12 cellular contexts compared by ENCODE assay signal in the genomic region with DNA sequence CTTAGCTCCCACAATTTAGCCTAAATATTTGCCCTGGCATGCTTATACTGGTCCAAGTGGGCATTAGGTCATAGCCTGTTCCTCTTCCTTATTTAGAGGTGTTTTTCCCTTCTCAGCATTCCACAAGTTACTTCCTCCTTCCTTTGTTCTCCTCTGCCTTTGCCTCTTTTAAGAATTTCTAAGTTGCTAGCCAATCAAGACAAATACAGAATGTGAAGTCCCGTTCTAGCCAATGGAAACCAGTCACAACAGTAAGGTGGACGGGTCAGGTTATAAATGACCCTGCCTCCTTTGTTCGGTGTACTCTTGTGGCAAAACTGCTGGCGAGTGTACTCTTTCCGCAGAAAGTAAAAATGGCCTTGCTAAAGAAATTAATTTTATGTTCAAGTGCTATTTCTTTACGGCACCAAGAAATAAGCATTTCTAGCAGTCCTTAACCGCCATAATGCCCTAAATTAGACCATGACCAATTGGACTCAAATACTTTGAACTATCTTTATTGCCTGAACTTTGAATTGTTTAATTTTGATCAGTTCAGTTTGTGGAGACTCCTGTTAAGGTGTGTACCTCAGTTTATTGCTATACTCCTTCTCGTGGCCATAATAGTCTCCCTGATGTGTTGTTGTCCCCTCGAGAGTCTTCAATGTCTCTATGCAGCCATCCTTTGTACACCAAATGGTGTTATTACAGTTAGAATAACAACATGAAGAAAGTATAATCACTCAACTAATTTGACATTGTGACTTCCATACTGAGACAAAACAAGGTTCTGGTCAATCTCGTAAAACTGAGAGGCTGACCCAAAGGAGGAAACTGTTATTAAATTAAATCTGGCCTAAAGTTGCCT. TPM values are rescaled to one million over a fixed set of nuclear protein-coding genes. Genes with fewer than 3 reads are reported as not detected.
DNase-seq lines count a peak whose midpoint lies in the region; ATAC-seq and TF ChIP-seq lines count a peak whose summit lies in the region.
"Had no signal": no experiment of that assay in that cellular context is flagged by ENCODE, and none has a peak within 500 bp of the region (broad histone marks: within the 10 kb centered on the region; RNA-seq: fewer than 3 reads in every experiment).

No MANE protein-coding gene starts in this region.

- in situ Hi-C loops in KBM-7 (cut with MboI; ENCODE audit: low pct_unique_long_range_greater_than_20kb, low sequenced_read_pairs): no loop called here

- H3K27ac Mint-ChIP-seq in natural killer cell: peak overlapping the region in 1 of 2 donors; percentile 94

- no peak overlapping the region for H3K4me3 ChIP-seq in BLaER1
- peak overlapping the region; percentile 75 for H3K4me3 ChIP-seq in colonic mucosa
- H3K4me3 ChIP-seq: lung had no signal

- H4K20me1 ChIP-seq in BLaER1: peaks cover 27% of the 10 kb centered on the region

- TF ChIP-seq CTCF in colonic mucosa (IDR thresholded peaks at IDR 0.05) (no peak), natural killer cell (IDR thresholded peaks at IDR 0.05) (no peak)

- intact Hi-C loops in colonic mucosa (cut with DNase I): loop anchor here (5.0 kb wide), 1 partner anchor 56 kb away; a partner anchor contains a TSS
- intact Hi-C loops in natural killer cell (cut with micrococcal nuclease): loop anchor here (5.0 kb wide), 1 partner anchor 266 kb away; a partner anchor contains a TSS

- H3K27me3 ChIP-seq in BLaER1 (no peaks in the 10 kb centered on the region), colonic mucosa (no peaks in the 10 kb centered on the region)

- H3K36me3 Mint-ChIP-seq in natural killer cell: no peaks in the 10 kb centered on the region

- H3K9me3 ChIP-seq in BLaER1 (no peaks in the 10 kb centered on the region), colonic mucosa (no peaks in the 10 kb centered on the region)

- DNase-seq in KBM-7 (peak; percentile 58), colonic mucosa (peak; percentile 37), natural killer cell (no peak), NCI-H1436 (lab: John Stamatoyannopoulos, UW) (no peak), germinal center (ENCODE audit: low spot score) (no peak), 8988T (no peak), inferior parietal cortex (ENCODE audit: extremely low spot score) (no peak)
- DNase-seq: NCI-H187 had no signal

- H3K27ac ChIP-seq in BLaER1 (no peak overlapping the region), colonic mucosa (peak overlapping the region; percentile 80)

- H3K9me3 Mint-ChIP-seq in natural killer cell: no peaks in the 10 kb centered on the region
- H3K9me3 Mint-ChIP-seq: T-helper 1 cell treated with Interleukin-12 subunit alpha and Interleukin-12 subunit beta and Interleukin-4 antibody, amounts not matched to agents 30 μg/mL and 1 μg/mL, for 36 hours had no signal

- peaks cover 23 to 24% of the 10 kb centered on the region in 2 donors for H3K4me1 Mint-ChIP-seq in natural killer cell

- no peak overlapping the region for H3K9ac ChIP-seq in BLaER1
- H3K9ac ChIP-seq in colonic mucosa (ENCODE audit: low read depth in 2 of 2, low read length in 2 of 2): peak overlapping the region in 1 of 2 donors; percentile 93

- H3K4me2 ChIP-seq in BLaER1: 0 out of 2 replicates have a peak overlapping the region, but pooled peaks have one; percentile 88

- H3K27me3 Mint-ChIP-seq in natural killer cell (ENCODE audit: low read depth in 2 of 2): no peaks in the 10 kb centered on the region

- peak overlapping the region; percentile 45 for H3K4me3 Mint-ChIP-seq in natural killer cell

- H3K36me3 ChIP-seq in BLaER1 (no peaks in the 10 kb centered on the region), colonic mucosa (no peaks in the 10 kb centered on the region)

- peaks cover 34% of the 10 kb centered on the region for H3K4me1 ChIP-seq in BLaER1
- H3K4me1 ChIP-seq in colonic mucosa: peaks cover 4% of the 10 kb centered on the region

- no peak for ATAC-seq in natural killer cell
- ATAC-seq: sciatic nerve had no signal

RNA-seq across cellular contexts. Expression of a gene that starts 1.6 kb away (rescaled TPM):
- total RNA-seq in colonic mucosa: 100 to 1,000 TPM; 121 to 213 TPM
- 10 to 100 TPM in 2 of 3 donors, 1 to 10 TPM in 1; 9.1 to 16.5 (median 14.4) TPM for total RNA-seq in natural killer cell

RNA-seq across cellular contexts. Expression of a gene that starts 56.8 kb away (rescaled TPM):
- total RNA-seq in colonic mucosa: 1 to 10 TPM; 2.4 to 4.2 TPM
- total RNA-seq in natural killer cell: 1 to 10 TPM; 2.5 to 4.5 (median 3.4) TPM

Comparison
In these comparisons a context has a peak if more than half of its experiments do, and no peak if none do; other contexts are left out.
1. DNase-seq: peak in KBM-7 (single experiment) and colonic mucosa (single experiment); none in natural killer cell (single experiment), NCI-H1436 (single experiment), germinal center (single experiment), 8988T (single experiment) and inferior parietal cortex (single experiment).
2. RNA of a gene that starts 1.6 kb away (total RNA-seq): 121 to 213 TPM in colonic mucosa; 9.1 to 16.5 TPM in natural killer cell; every median in the first group is over 4 times any median in the second.